18 cellular contexts compared by ENCODE assay signal in genomic region chr9:69292078-69292477, GRCh38. TPM values are rescaled to one million over a fixed set of nuclear protein-coding genes. Genes with fewer than 3 reads are reported as not detected.
DNase-seq lines count a peak whose midpoint lies in the region; ATAC-seq and TF ChIP-seq lines count a peak whose summit lies in the region.
"Had no signal": no experiment of that assay in that cellular context is flagged by ENCODE, and none has a peak within 500 bp of the region (broad histone marks: within the 10 kb centered on the region; RNA-seq: fewer than 3 reads in every experiment).

No MANE protein-coding gene starts in this region.

- H3K4me1 ChIP-seq in OCI-LY7 (ENCODE audit: insufficient read depth, low read length, poor library complexity, severe bottlenecking), result no peaks in the 10 kb centered on the region

- H3K4me1 Mint-ChIP-seq in HFFc6 (ENCODE audit: low read depth) (no peaks in the 10 kb centered on the region; the same call in 1 of the 2 replicates), type B pancreatic cell (ENCODE audit: unreplicated experiment) (peaks cover 5% of the 10 kb centered on the region)
- H3K4me1 Mint-ChIP-seq: CD8-positive, alpha-beta memory T cell; T-helper 17 cell had no signal

- no peak overlapping the region for H3K4me3 ChIP-seq in OCI-LY7 (ENCODE audit: low read depth, low read length, poor library complexity, severe bottlenecking)
- H3K4me3 ChIP-seq: BLaER1 treated with 17β-estradiol and CSF1 and Interleukin-3, amounts not matched to agents 10 nM and 100 nM had no signal

- H3K36me3 Mint-ChIP-seq in HFFc6 (ENCODE audit: low read depth) (no peaks in the 10 kb centered on the region), type B pancreatic cell (no peaks in the 10 kb centered on the region)
- H3K36me3 Mint-ChIP-seq: CD8-positive, alpha-beta memory T cell had no signal

- no peak overlapping the region for H3K27ac ChIP-seq in OCI-LY7 (ENCODE audit: low read depth, low read length, poor library complexity, severe bottlenecking)
- H3K27ac ChIP-seq: BLaER1 treated with 17β-estradiol and CSF1 and Interleukin-3, amounts not matched to agents 10 nM and 100 nM; RWPE1 had no signal

- peaks cover 22% of the 10 kb centered on the region for H3K27me3 Mint-ChIP-seq in HFFc6 (ENCODE audit: insufficient read depth)
- peaks cover 11% of the 10 kb centered on the region for H3K27me3 Mint-ChIP-seq in type B pancreatic cell

- no peaks in the 10 kb centered on the region for H3K79me2 ChIP-seq in OCI-LY7 (ENCODE audit: insufficient read depth, low read depth, low read length)

- peaks cover 5% of the 10 kb centered on the region; the same call in 1 of the 2 replicates for H3K9me3 Mint-ChIP-seq in HFFc6
- H3K9me3 Mint-ChIP-seq in type B pancreatic cell, result no peaks in the 10 kb centered on the region

- no peaks in the 10 kb centered on the region for H3K36me3 ChIP-seq in OCI-LY7 (ENCODE audit: insufficient read depth, low read length)
- H3K36me3 ChIP-seq: BLaER1 treated with 17β-estradiol and CSF1 and Interleukin-3, amounts not matched to agents 10 nM and 100 nM had no signal

- TF ChIP-seq CTCF in HFFc6 (IDR thresholded peaks at IDR 0.05), result peak; percentile 36; the same call in 1 of the 2 replicates
- TF ChIP-seq CTCF in OCI-LY7 (conservative IDR thresholded peaks at IDR 0.05; ENCODE audit: low read length), result 0 out of 2 replicates have a peak, but pooled peaks have one; percentile 35
- no peak for TF ChIP-seq CTCF in type B pancreatic cell (conservative IDR thresholded peaks at IDR 0.05)

- POLR2A ChIA-PET in OCI-LY7 (lab: Charles Lee), result no interaction called here

- ATAC-seq in GM18907 (IDR thresholded peaks at IDR 0.05; ENCODE audit: unreplicated experiment), result no peak
- ATAC-seq: T-helper 17 cell had no signal

- no TSS peak for BruUV-seq in OCI-LY7 (replicated peaks; lab: Mats Ljungman, UMichigan)

- no peaks in the 10 kb centered on the region for H3K9me2 ChIP-seq in OCI-LY7 (ENCODE audit: insufficient read depth, low read length)

- no peaks in the 10 kb centered on the region for H3K9me3 ChIP-seq in OCI-LY7 (ENCODE audit: low read length)

- intact Hi-C loops in OCI-LY7 (cut with micrococcal nuclease; ENCODE audit: unreplicated experiment) (no loop called here), posterior vena cava (cut with DNase I) (no loop called here)

- CTCF ChIA-PET in OCI-LY7 (lab: Charles Lee; ENCODE audit: unreplicated experiment), result no interaction called here

- DNase-seq in EH (ENCODE audit: low read depth) (peak; percentile 3), HFFc6 (no peak), OCI-LY7 (ENCODE audit: low spot score) (no peak), dermis blood vessel endothelial cell (peak; percentile 5), type B pancreatic cell (ENCODE audit: extremely low spot score, unreplicated experiment) (no peak), posterior vena cava (ENCODE audit: low spot score) (no peak)
- DNase-seq: CD8-positive, alpha-beta memory T cell; GOT3; Kasumi-1; NCI-H1105 treated with DMSO at 0.1 percent for 48 hours; NCI-H1694 treated with DMSO at 0.1 percent for 48 hours; NCI-H510A; NCI-H748 treated with DMSO at 0.1 percent for 48 hours; NK-92 treated with Interleukin-12 subunit alpha and Interleukin-12 subunit beta, amount 100 ng/mL, for 24 hours; T-helper 17 cell had no signal

- H2AFZ ChIP-seq in OCI-LY7 (ENCODE audit: low read length), result no peak overlapping the region

- no peak overlapping the region for H3K27ac Mint-ChIP-seq in HFFc6
- H3K27ac Mint-ChIP-seq in type B pancreatic cell, result no peak overlapping the region
- H3K27ac Mint-ChIP-seq: CD8-positive, alpha-beta memory T cell; T-helper 17 cell had no signal

- no peaks in the 10 kb centered on the region for H4K20me1 ChIP-seq in OCI-LY7 (ENCODE audit: insufficient read depth, low read length)
- H4K20me1 ChIP-seq: BLaER1 treated with 17β-estradiol and CSF1 and Interleukin-3, amounts not matched to agents 10 nM and 100 nM had no signal

- H3K4me2 ChIP-seq in OCI-LY7 (ENCODE audit: low read length), result no peak overlapping the region
- H3K4me2 ChIP-seq: BLaER1 treated with 17β-estradiol and CSF1 and Interleukin-3, amounts not matched to agents 10 nM and 100 nM had no signal

- H3K4me3 Mint-ChIP-seq in HFFc6 (no peak overlapping the region), type B pancreatic cell (no peak overlapping the region)
- H3K4me3 Mint-ChIP-seq: CD8-positive, alpha-beta memory T cell; T-helper 17 cell had no signal

RNA-seq across cellular contexts. Expression of gene ENTREP1, which starts 32.9 kb away (rescaled TPM):
- under 1 TPM in 1 of 6 experiments, not detected in 5; 0.09 TPM for total RNA-seq in HFFc6 (2021; fragmentation: NEBNext Ultra II Directional; extraction: Animal tissue kit (Norgen Biotek cat#: 25700))
- not detected in 2 replicates for total RNA-seq in OCI-LY7 (2014; rRNA removed; shearing (Covaris generic))
- total RNA-seq in OCI-LY7 (2022) (not detected in 2 replicates), dermis blood vessel endothelial cell (6.6 and 8.0 TPM in 2 replicates), type B pancreatic cell (ENCODE audit: low replicate concordance) (3.0 and 4.1 TPM in 2 replicates), posterior vena cava (1 to 10 TPM; 3.3 to 6.5 TPM)
- total RNA-seq: CD8-positive, alpha-beta memory T cell had no signal

Comparison
In these comparisons a context has a peak if more than half of its experiments do, and no peak if none do; other contexts are left out.
1. DNase-seq: peak in EH (single experiment) and dermis blood vessel endothelial cell (single experiment); none in HFFc6 (single experiment), OCI-LY7 (single experiment), type B pancreatic cell (single experiment) and posterior vena cava (single experiment).